ENCODE assay signal across 25 cellular contexts in the genomic region with DNA sequence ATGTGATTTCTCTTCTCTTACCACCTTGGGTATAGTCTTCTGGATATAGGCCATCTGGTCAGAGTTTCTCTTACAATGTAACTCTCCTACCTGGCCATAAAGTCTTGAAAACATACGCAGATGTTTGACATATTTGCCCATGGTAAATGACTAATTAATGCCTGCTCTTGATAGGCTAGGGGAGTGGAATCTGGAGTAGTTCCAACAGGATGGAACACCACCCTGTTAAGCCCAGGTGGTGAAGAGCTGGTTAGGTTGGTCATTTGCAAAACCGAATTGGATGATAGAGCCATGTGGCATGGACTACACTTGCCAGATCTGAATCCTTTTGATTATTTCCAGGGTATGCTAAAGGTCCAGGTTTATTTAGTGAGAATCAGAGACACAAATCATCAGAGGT.
"Had no signal": no experiment of that assay in that cellular context is flagged by ENCODE, and none has a peak within 500 bp of the region (broad histone marks: within the 10 kb centered on the region; RNA-seq: fewer than 3 reads in every experiment).

No MANE protein-coding gene starts in this region.

- H3K4me3 Mint-ChIP-seq: activated CD4-positive, alpha-beta memory T cell treated with anti-CD3 and anti-CD28 coated beads, Interleukin-2, amount 10 ng/mL, durations not matched to agents 7 days and 5 days; activated CD4-positive, alpha-beta T cell treated with anti-CD3 and anti-CD28 coated beads, Interleukin-2, amount 10 ng/mL, durations not matched to agents 24 days and 14 days; activated naive CD8-positive, alpha-beta T cell treated with anti-CD3 and anti-CD28 coated beads, Interleukin-2, amount 50 U/mL, for 24 hours; activated T-helper 1 cell treated with anti-CD3 and anti-CD28 coated beads, Interleukin-12 subunit alpha, Interleukin-12 subunit beta, Interleukin-2, Interleukin-4 antibody, amounts not matched to agents 30 ng/mL and 10 ng/mL and 1 ng/mL, durations not matched to agents 14 hours and 24 hours and 36 hours; dendritic cell treated with granulocyte-macrophage colony-stimulating factor and Interleukin-4, amounts not matched to agents 40 ng/mL and 50 ng/mL, for 4 days; nephron progenitor cell; T-helper 2 cell treated with Interferon-gamma antibody and Interleukin-4, amounts not matched to agents 5 μg/mL and 100 μg/mL, for 36 hours; type B pancreatic cell had no signal

- H3K4me1 Mint-ChIP-seq: activated CD4-positive, alpha-beta T cell treated with anti-CD3 and anti-CD28 coated beads, Interleukin-2, amount 10 ng/mL, durations not matched to agents 24 days and 14 days; activated naive CD8-positive, alpha-beta T cell treated with anti-CD3 and anti-CD28 coated beads, Interleukin-2, amount 50 U/mL, for 24 hours; nephron progenitor cell had no signal

- H3K27me3 Mint-ChIP-seq: activated CD4-positive, alpha-beta memory T cell treated with anti-CD3 and anti-CD28 coated beads, Interleukin-2, amount 10 ng/mL, durations not matched to agents 7 days and 5 days; activated CD4-positive, alpha-beta T cell treated with anti-CD3 and anti-CD28 coated beads, Interleukin-2, amount 10 ng/mL, durations not matched to agents 24 days and 14 days; activated naive CD8-positive, alpha-beta T cell treated with anti-CD3 and anti-CD28 coated beads, Interleukin-2, amount 50 U/mL, for 24 hours; dendritic cell treated with granulocyte-macrophage colony-stimulating factor and Interleukin-4, amounts not matched to agents 40 ng/mL and 50 ng/mL, for 4 days; type B pancreatic cell had no signal

- H3K9me3 Mint-ChIP-seq: activated CD4-positive, alpha-beta memory T cell treated with anti-CD3 and anti-CD28 coated beads, Interleukin-2, amount 10 ng/mL, durations not matched to agents 7 days and 5 days; activated CD4-positive, alpha-beta T cell treated with anti-CD3 and anti-CD28 coated beads, Interleukin-2, amount 10 ng/mL, durations not matched to agents 24 days and 14 days; activated naive CD8-positive, alpha-beta T cell treated with anti-CD3 and anti-CD28 coated beads, Interleukin-2, amount 50 U/mL, for 24 hours; activated T-helper 1 cell treated with anti-CD3 and anti-CD28 coated beads, Interleukin-12 subunit alpha, Interleukin-12 subunit beta, Interleukin-2, Interleukin-4 antibody, amounts not matched to agents 30 ng/mL and 10 ng/mL and 1 ng/mL, durations not matched to agents 14 hours and 24 hours and 36 hours; dendritic cell treated with granulocyte-macrophage colony-stimulating factor and Interleukin-4, amounts not matched to agents 40 ng/mL and 50 ng/mL, for 4 days; nephron progenitor cell; T-helper 2 cell treated with Interferon-gamma antibody and Interleukin-4, amounts not matched to agents 5 μg/mL and 100 μg/mL, for 36 hours; type B pancreatic cell had no signal

- ATAC-seq: activated CD4-positive, CD25-positive, alpha-beta regulatory T cell treated with anti-CD3 and anti-CD28 coated beads, Interleukin-2, amount 50 U/mL, for 24 hours; activated naive CD8-positive, alpha-beta T cell treated with anti-CD3 and anti-CD28 coated beads, Interleukin-2, amount 50 U/mL, for 24 hours; body of pancreas; gastrocnemius medialis; pancreas; psoas muscle had no signal

- H3K27ac ChIP-seq: body of pancreas, esophagus muscularis mucosa, gastrocnemius medialis, pancreas, psoas muscle, right atrium auricular region, thoracic aorta, VCaP had no signal

- H3K27me3 ChIP-seq: body of pancreas, esophagus muscularis mucosa, gastrocnemius medialis, pancreas, right atrium auricular region had no signal

- H3K9me3 ChIP-seq: body of pancreas, esophagus muscularis mucosa, gastrocnemius medialis, pancreas, psoas muscle, right atrium auricular region, thoracic aorta had no signal

- H3K4me1 ChIP-seq: gastrocnemius medialis, psoas muscle, right atrium auricular region had no signal

- H3K4me3 ChIP-seq: body of pancreas, esophagus muscularis mucosa, gastrocnemius medialis, pancreas, psoas muscle, right atrium auricular region, thoracic aorta had no signal

- DNase-seq: activated CD4-positive, alpha-beta memory T cell treated with anti-CD3 and anti-CD28 coated beads, Interleukin-2, amount 10 ng/mL, durations not matched to agents 7 days and 5 days; activated CD4-positive, alpha-beta T cell treated with anti-CD3 and anti-CD28 coated beads, Interleukin-2, amount 10 ng/mL, durations not matched to agents 24 days and 14 days; activated gamma-delta T cell; activated naive CD4-positive, alpha-beta T cell treated with anti-CD3 and anti-CD28 coated beads, Interleukin-2, amount 50 U/mL, for 16 hours; activated naive CD8-positive, alpha-beta T cell treated with anti-CD3 and anti-CD28 coated beads, Interleukin-2, amount 50 U/mL, for 24 hours; anterior cingulate cortex; body of pancreas; effector CD4-positive, alpha-beta T cell; gastrocnemius medialis; hypothalamus; mesenchymal stem cell; nephron progenitor cell; pancreas; psoas muscle; stimulated activated CD4-positive, alpha-beta T cell treated with anti-CD3 and anti-CD28 coated beads, Interleukin-4, amount 100 ng/mL, for 24 hours; stimulated activated naive CD4-positive, alpha-beta T cell treated with Interleukin-2 at 50 U/mL for 16 hours had no signal

- H3K27ac Mint-ChIP-seq: activated CD4-positive, alpha-beta memory T cell treated with anti-CD3 and anti-CD28 coated beads, Interleukin-2, amount 10 ng/mL, durations not matched to agents 7 days and 5 days; activated CD4-positive, alpha-beta T cell treated with anti-CD3 and anti-CD28 coated beads, Interleukin-2, amount 10 ng/mL, durations not matched to agents 24 days and 14 days; activated naive CD8-positive, alpha-beta T cell treated with anti-CD3 and anti-CD28 coated beads, Interleukin-2, amount 50 U/mL, for 24 hours; activated T-helper 1 cell treated with anti-CD3 and anti-CD28 coated beads, Interleukin-12 subunit alpha, Interleukin-12 subunit beta, Interleukin-2, Interleukin-4 antibody, amounts not matched to agents 30 ng/mL and 10 ng/mL and 1 ng/mL, durations not matched to agents 14 hours and 24 hours and 36 hours; dendritic cell treated with granulocyte-macrophage colony-stimulating factor and Interleukin-4, amounts not matched to agents 40 ng/mL and 50 ng/mL, for 4 days; nephron progenitor cell; T-helper 2 cell treated with Interferon-gamma antibody and Interleukin-4, amounts not matched to agents 5 μg/mL and 100 μg/mL, for 36 hours; type B pancreatic cell had no signal
